In the genomic region with DNA sequence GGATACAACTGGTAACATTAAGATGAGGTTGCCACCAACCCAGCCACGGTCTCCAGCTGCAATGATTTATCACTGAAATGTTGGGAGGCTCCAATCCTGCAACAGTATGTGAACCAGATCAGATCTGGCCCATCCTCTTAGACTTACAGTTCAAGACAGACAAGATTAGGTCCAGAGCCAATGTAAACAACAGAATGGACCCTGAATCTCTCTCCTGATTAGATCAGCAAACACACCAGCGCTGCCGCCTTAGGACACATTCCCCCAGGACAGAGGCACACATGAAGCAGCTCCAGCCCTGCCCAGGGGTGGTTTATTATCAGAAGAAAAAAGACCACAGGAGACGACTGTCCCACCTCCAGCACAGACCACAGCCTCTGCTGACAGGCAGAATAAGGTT, we compare ENCODE assay signal across 2 cellular contexts.
TF ChIP-seq lines count a peak whose summit lies in the region.

No MANE protein-coding gene starts in this region.

TF ChIP-seq in A549, 52 proteins besides CTCF, POLR2A, EP300 and RAD21:
- TF ChIP-seq, protein P1, sequence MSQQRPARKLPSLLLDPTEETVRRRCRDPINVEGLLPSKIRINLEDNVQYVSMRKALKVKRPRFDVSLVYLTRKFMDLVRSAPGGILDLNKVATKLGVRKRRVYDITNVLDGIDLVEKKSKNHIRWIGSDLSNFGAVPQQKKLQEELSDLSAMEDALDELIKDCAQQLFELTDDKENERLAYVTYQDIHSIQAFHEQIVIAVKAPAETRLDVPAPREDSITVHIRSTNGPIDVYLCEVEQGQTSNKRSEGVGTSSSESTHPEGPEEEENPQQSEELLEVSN (IDR thresholded peaks at IDR 0.05; ENCODE audit: borderline replicate concordance, low read depth) = no peak
- TF ChIP-seq HOXB13 (CRISPR knock-in tag; IDR thresholded peaks at IDR 0.05; ENCODE audit: low read depth) = no peak
- no peak for TF ChIP-seq CEBPB (IDR thresholded peaks at IDR 0.05)
- TF ChIP-seq SMC3 (IDR thresholded peaks at IDR 0.05) = no peak
- TF ChIP-seq FOXS1 (CRISPR knock-in tag; IDR thresholded peaks at IDR 0.05) = no peak
- TF ChIP-seq CHD4 (IDR thresholded peaks at IDR 0.05; ENCODE audit: borderline replicate concordance) = no peak
- TF ChIP-seq GATA3 (IDR thresholded peaks at IDR 0.05; ENCODE audit: borderline replicate concordance) = peak; percentile 88
- no peak for TF ChIP-seq POLR2AphosphoS2 (conservative IDR thresholded peaks at IDR 0.05; ENCODE audit: low read length)
TF ChIP-seq in A549: peak in this region for 1.

TF ChIP-seq in WTC11, 78 proteins besides CTCF, POLR2A, EP300 and RAD21:
- TF ChIP-seq ELF4 (CRISPR knock-in tag; IDR thresholded peaks at IDR 0.05; ENCODE audit: low read depth) (no peak), SMAD3 (CRISPR knock-in tag; IDR thresholded peaks at IDR 0.05; ENCODE audit: borderline replicate concordance) (no peak), ZNF396 (CRISPR knock-in tag; IDR thresholded peaks at IDR 0.05; ENCODE audit: borderline replicate concordance) (no peak), SOX15 (CRISPR knock-in tag; IDR thresholded peaks at IDR 0.05) (no peak), ESRRA (CRISPR knock-in tag; IDR thresholded peaks at IDR 0.05; ENCODE audit: borderline replicate concordance) (no peak), SMAD4 (CRISPR knock-in tag; IDR thresholded peaks at IDR 0.05) (no peak), ZNF671 (CRISPR knock-in tag; IDR thresholded peaks at IDR 0.05) (no peak), NFATC4 (CRISPR knock-in tag; IDR thresholded peaks at IDR 0.05) (no peak), JAZF1 (CRISPR knock-in tag; IDR thresholded peaks at IDR 0.05) (no peak), OVOL2 (CRISPR knock-in tag; IDR thresholded peaks at IDR 0.05; ENCODE audit: borderline replicate concordance) (no peak)
- TF ChIP-seq, protein P2, sequence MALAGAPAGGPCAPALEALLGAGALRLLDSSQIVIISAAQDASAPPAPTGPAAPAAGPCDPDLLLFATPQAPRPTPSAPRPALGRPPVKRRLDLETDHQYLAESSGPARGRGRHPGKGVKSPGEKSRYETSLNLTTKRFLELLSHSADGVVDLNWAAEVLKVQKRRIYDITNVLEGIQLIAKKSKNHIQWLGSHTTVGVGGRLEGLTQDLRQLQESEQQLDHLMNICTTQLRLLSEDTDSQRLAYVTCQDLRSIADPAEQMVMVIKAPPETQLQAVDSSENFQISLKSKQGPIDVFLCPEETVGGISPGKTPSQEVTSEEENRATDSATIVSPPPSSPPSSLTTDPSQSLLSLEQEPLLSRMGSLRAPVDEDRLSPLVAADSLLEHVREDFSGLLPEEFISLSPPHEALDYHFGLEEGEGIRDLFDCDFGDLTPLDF (CRISPR knock-in tag; IDR thresholded peaks at IDR 0.05) = no peak
